ENCODE assay signal across 21 cellular contexts in the genomic region with DNA sequence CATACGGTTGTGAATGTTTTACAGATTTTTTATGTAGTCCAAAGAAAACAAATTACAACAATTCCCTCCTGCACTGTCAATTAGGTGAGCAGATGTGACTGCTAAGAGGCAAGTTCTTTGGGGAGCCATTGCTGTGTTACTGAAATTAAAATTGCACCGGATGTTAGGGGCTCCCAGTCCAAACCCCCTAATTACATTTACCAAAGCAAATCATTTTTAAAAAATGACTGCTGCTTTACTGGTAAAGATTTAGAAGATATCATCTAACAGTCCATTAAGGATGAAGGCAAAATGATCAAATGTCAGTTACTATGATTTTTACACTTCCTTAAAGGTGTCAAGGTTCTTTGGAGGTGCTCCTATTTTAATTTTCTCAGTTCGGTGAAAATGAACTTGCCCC.
"Had no signal": no experiment of that assay in that cellular context is flagged by ENCODE, and none has a peak within 500 bp of the region (broad histone marks: within the 10 kb centered on the region; RNA-seq: fewer than 3 reads in every experiment).

No MANE protein-coding gene starts in this region.

- FAIRE-seq: HTR-8/SVneo, K562, RCC 7860 had no signal

- H3K4me1 Mint-ChIP-seq: IgD-negative memory B cell had no signal

- H3K4me2 ChIP-seq: KMS-11 had no signal

- H3K4me3 ChIP-seq: K562, SJSA1 had no signal

- DNase-seq: Kasumi-1, MM.1S, NCI-H1092 treated with DMSO at 0.1 percent for 48 hours, NCI-H1436, NCI-H187, NCI-H2029, NCI-H2081 treated with DMSO at 0.1 percent for 48 hours, NCI-H2227 treated with DMSO at 0.1 percent for 48 hours, NCI-H524, NCI-H526 treated with DMSO at 0.1 percent for 48 hours, NCI-H774, Right ventricle myocardium superior, RPMI8226, SIG-M5 had no signal

- H3K27ac ChIP-seq: HL-60, KMS-11, SJSA1 had no signal

- H3K9ac ChIP-seq: KMS-11 had no signal

- H3K9me3 ChIP-seq: SJSA1 had no signal

- H3K27me3 Mint-ChIP-seq: IgD-negative memory B cell had no signal

- H3K27me3 ChIP-seq: SJSA1 had no signal

- H3K36me3 ChIP-seq: SJSA1 had no signal

- H3K36me3 Mint-ChIP-seq: IgD-negative memory B cell had no signal

- H3K4me3 Mint-ChIP-seq: IgD-negative memory B cell had no signal
